ENCODE assay signal across 14 cellular contexts in genomic region chr5:20574576-20574975, GRCh38.
A peak's percentile ranks its signal among the peaks of the same experiment; 100 is the strongest.
DNase-seq lines count a peak whose midpoint lies in the region; TF ChIP-seq lines count a peak whose summit lies in the region.
"Had no signal": no experiment of that assay in that cellular context is flagged by ENCODE, and none has a peak within 500 bp of the region (broad histone marks: within the 10 kb centered on the region; RNA-seq: fewer than 3 reads in every experiment).

No MANE protein-coding gene starts in this region.

- H3K36me3 ChIP-seq in HUES64 (ENCODE audit: insufficient read depth, low read length): no peaks in the 10 kb centered on the region
- H3K36me3 ChIP-seq in ectodermal cell (ENCODE audit: control insufficient read depth, insufficient read depth, low read length): no peaks in the 10 kb centered on the region
- no peaks in the 10 kb centered on the region for H3K36me3 ChIP-seq in parathyroid adenoma (ENCODE audit: control insufficient read depth, insufficient read depth, low read length)
- H3K36me3 ChIP-seq: BLaER1 treated with 17β-estradiol and CSF1 and Interleukin-3, amounts not matched to agents 10 nM and 100 nM had no signal

- H3K27ac ChIP-seq in HUES64 (ENCODE audit: low read depth, low read length) (no peak overlapping the region), ectodermal cell (ENCODE audit: insufficient read depth, low read depth, low read length, poor library complexity, severe bottlenecking) (no peak overlapping the region), parathyroid adenoma (no peak overlapping the region)
- H3K27ac ChIP-seq: BLaER1 treated with 17β-estradiol and CSF1 and Interleukin-3, amounts not matched to agents 10 nM and 100 nM; HL-60 had no signal

- no peak overlapping the region for H2AFZ ChIP-seq in parathyroid adenoma

- WGBS in HUES64: 95% methylated on average over 4 of the region's 4 CpGs
- WGBS in ectodermal cell, 2 experiments: 90 to 98% methylated on average over 4 of the region's 4 CpGs

- H3K9ac ChIP-seq in HUES64 (ENCODE audit: low read depth, low read length): no peak overlapping the region
- H3K9ac ChIP-seq in parathyroid adenoma: no peak overlapping the region
- H3K9ac ChIP-seq: BLaER1 treated with 17β-estradiol and CSF1 and Interleukin-3, amounts not matched to agents 10 nM and 100 nM had no signal

- no peaks in the 10 kb centered on the region for H3K27me3 ChIP-seq in HUES64 (ENCODE audit: insufficient read depth, low read length)
- no peaks in the 10 kb centered on the region for H3K27me3 ChIP-seq in ectodermal cell (ENCODE audit: control insufficient read depth, insufficient read depth, low read length, poor library complexity, severe bottlenecking)
- no peaks in the 10 kb centered on the region for H3K27me3 ChIP-seq in parathyroid adenoma (ENCODE audit: control insufficient read depth, insufficient read depth, low read length)
- H3K27me3 ChIP-seq: BLaER1 treated with 17β-estradiol and CSF1 and Interleukin-3, amounts not matched to agents 10 nM and 100 nM had no signal

- peak overlapping the region; percentile 67 for H3K4me2 ChIP-seq in parathyroid adenoma (ENCODE audit: low read length)
- H3K4me2 ChIP-seq: BLaER1 treated with 17β-estradiol and CSF1 and Interleukin-3, amounts not matched to agents 10 nM and 100 nM; GM23338 had no signal

- DNase-seq in D341Med (ENCODE audit: low spot score) (no peak), Kasumi-1 (lab: John Stamatoyannopoulos, UW) (no peak)
- no peak for DNase-seq in activated CD8-positive, alpha-beta memory T cell treated with anti-CD3 and anti-CD28 coated beads, Interleukin-2, amount 50 U/mL, for 48 hours
- DNase-seq: Calu3; CD8-positive, alpha-beta T cell; GDM1; HCEC 1CT; IMR-90 had no signal

- H3K9me3 ChIP-seq in HUES64 (ENCODE audit: insufficient read depth, low read depth, low read length) (no peaks in the 10 kb centered on the region), ectodermal cell (ENCODE audit: control insufficient read depth, low read length) (no peaks in the 10 kb centered on the region), parathyroid adenoma (ENCODE audit: control insufficient read depth, low read length) (no peaks in the 10 kb centered on the region)
- H3K9me3 ChIP-seq: BLaER1 treated with 17β-estradiol and CSF1 and Interleukin-3, amounts not matched to agents 10 nM and 100 nM had no signal

- H3K4me3 ChIP-seq in HUES64 (ENCODE audit: low read length) (peak overlapping the region; percentile 24; the same call in 1 of the 2 replicates), ectodermal cell (ENCODE audit: insufficient read depth, low read depth, low read length) (peak overlapping the region; percentile 13), parathyroid adenoma (ENCODE audit: low read depth, low read length) (peak overlapping the region; percentile 42)
- H3K4me3 ChIP-seq: BLaER1 treated with 17β-estradiol and CSF1 and Interleukin-3, amounts not matched to agents 10 nM and 100 nM; GM23338 had no signal

- no peak for TF ChIP-seq CTCF in parathyroid adenoma (IDR thresholded peaks at IDR 0.05)

- no peaks in the 10 kb centered on the region for H3K79me2 ChIP-seq in parathyroid adenoma

- H3K4me1 ChIP-seq in HUES64 (ENCODE audit: insufficient read depth, low read length) (peaks cover 7% of the 10 kb centered on the region), ectodermal cell (ENCODE audit: control insufficient read depth, insufficient read depth, low read length) (peaks cover 10% of the 10 kb centered on the region), parathyroid adenoma (no peaks in the 10 kb centered on the region)
- H3K4me1 ChIP-seq: BLaER1 treated with 17β-estradiol and CSF1 and Interleukin-3, amounts not matched to agents 10 nM and 100 nM had no signal
